ENCODE assay signal across 1 cellular context in the genomic region with DNA sequence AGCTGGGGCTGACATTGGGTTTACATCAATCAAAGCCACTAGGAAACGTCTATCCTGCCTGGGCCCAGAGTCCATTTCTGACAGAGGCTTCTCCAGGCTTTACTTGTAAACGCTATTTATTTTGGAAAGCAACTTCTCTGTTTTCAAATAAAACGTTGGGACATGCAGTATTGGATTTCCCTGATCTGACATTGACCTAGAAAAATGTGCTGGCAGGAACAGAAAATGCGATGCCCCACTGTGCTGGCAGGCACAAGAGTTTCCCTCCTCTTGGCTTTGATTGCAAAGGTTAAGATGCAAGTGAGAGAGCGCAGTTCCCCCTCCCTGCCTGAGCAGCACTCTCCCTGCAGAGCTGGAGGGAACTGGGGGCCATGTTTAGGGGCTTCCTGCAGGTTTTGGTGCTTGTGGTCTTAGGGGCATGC.
TF ChIP-seq lines count a peak whose summit lies in the region.

No MANE protein-coding gene starts in this region.

TF ChIP-seq in IMR-90, 13 proteins besides CTCF, POLR2A, EP300 and RAD21 (continued from another document):
- TF ChIP-seq USF2 (IDR thresholded peaks at IDR 0.05; ENCODE audit: low read depth, low read length) (no peak), RCOR1 (IDR thresholded peaks at IDR 0.05; ENCODE audit: insufficient replicate concordance, low read length) (no peak), RFX5 (IDR thresholded peaks at IDR 0.05; ENCODE audit: low read depth, low read length) (no peak), MAZ (IDR thresholded peaks at IDR 0.05; ENCODE audit: borderline replicate concordance, low read depth, low read length) (no peak), NFE2L2 (IDR thresholded peaks at IDR 0.05; ENCODE audit: low read depth, low read length) (no peak), CEBPB (IDR thresholded peaks at IDR 0.05; ENCODE audit: low read depth, low read length) (no peak), SMC3 (IDR thresholded peaks at IDR 0.05; ENCODE audit: low read depth, low read length) (no peak), CHD1 (IDR thresholded peaks at IDR 0.05; ENCODE audit: low read depth, low read length) (no peak), MXI1 (IDR thresholded peaks at IDR 0.05; ENCODE audit: borderline replicate concordance, low read depth, low read length) (no peak)
- TF ChIP-seq, protein P1, sequence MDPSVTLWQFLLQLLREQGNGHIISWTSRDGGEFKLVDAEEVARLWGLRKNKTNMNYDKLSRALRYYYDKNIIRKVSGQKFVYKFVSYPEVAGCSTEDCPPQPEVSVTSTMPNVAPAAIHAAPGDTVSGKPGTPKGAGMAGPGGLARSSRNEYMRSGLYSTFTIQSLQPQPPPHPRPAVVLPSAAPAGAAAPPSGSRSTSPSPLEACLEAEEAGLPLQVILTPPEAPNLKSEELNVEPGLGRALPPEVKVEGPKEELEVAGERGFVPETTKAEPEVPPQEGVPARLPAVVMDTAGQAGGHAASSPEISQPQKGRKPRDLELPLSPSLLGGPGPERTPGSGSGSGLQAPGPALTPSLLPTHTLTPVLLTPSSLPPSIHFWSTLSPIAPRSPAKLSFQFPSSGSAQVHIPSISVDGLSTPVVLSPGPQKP (IDR thresholded peaks at IDR 0.05; ENCODE audit: borderline replicate concordance, low read depth, low read length): no peak
